ENCODE assay signal across 12 cellular contexts in the genomic region with DNA sequence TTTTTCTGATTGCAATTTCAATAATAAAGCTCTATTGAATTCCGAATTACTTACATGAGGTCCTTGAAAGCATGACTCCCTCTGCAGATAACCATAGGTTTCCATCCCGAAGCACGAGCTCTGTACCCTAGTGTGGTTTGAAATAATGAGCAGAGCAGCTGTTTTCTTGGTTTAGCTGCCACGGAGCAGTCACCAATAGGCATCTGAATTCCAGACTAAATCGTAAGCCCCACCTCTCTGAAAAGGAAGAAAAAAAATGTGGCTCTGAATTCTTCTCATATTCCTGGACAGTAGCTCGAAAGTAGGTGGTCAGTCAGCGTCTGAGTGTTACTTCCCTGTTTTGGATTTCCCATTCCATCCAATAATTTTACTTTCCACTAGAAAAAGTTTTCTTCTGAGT. TPM values are rescaled to one million over a fixed set of nuclear protein-coding genes. Genes with fewer than 3 reads are reported as not detected.
DNase-seq lines count a peak whose midpoint lies in the region; FAIRE-seq and TF ChIP-seq lines count a peak whose summit lies in the region.
"Had no signal": no experiment of that assay in that cellular context is flagged by ENCODE, and none has a peak within 500 bp of the region (broad histone marks: within the 10 kb centered on the region; RNA-seq: fewer than 3 reads in every experiment).

No MANE protein-coding gene starts in this region.

- H3K36me3 ChIP-seq in endothelial cell of umbilical vein (ENCODE audit: control insufficient read depth in 2 of 2, extremely low read depth in 1 of 2, insufficient read depth in 2 of 2, low read length in 2 of 2) = no peaks in the 10 kb centered on the region
- H3K36me3 ChIP-seq in mucosa of rectum (ENCODE audit: control insufficient read depth in 2 of 2, insufficient read depth in 2 of 2, low read length in 2 of 2) = no peaks in the 10 kb centered on the region
- H3K36me3 ChIP-seq: uterus had no signal

- intact Hi-C loops in endothelial cell of umbilical vein (cut with micrococcal nuclease) = no loop called here

- DNase-seq in CD1c-positive myeloid dendritic cell (ENCODE audit: extremely low spot score) (peak; percentile 26), NCI-H2227 (lab: John Stamatoyannopoulos, UW; ENCODE audit: unreplicated experiment) (peak; percentile 47), endothelial cell of umbilical vein (ENCODE audit: low read depth, low spot score) (peak; percentile 88), NCI-H187 treated with DMSO at 0.1 percent for 48 hours (lab: John Stamatoyannopoulos, UW) (no peak), NCI-H2081 (lab: John Stamatoyannopoulos, UW) (no peak), COLO668 (lab: John Stamatoyannopoulos, UW; ENCODE audit: unreplicated experiment) (no peak), DMS153 (lab: John Stamatoyannopoulos, UW) (no peak)
- DNase-seq: effector memory CD8-positive, alpha-beta T cell; GF-D8; uterus had no signal

- H3K27me3 ChIP-seq in endothelial cell of umbilical vein (ENCODE audit: control insufficient read depth in 2 of 2, insufficient read depth in 2 of 2, low read length in 2 of 2) = no peaks in the 10 kb centered on the region
- H3K27me3 ChIP-seq in mucosa of rectum (ENCODE audit: control insufficient read depth in 2 of 2, insufficient read depth in 2 of 2, low read length in 2 of 2) = no peaks in the 10 kb centered on the region
- H3K27me3 ChIP-seq: uterus had no signal

- no peaks in the 10 kb centered on the region for H3K9me1 ChIP-seq in endothelial cell of umbilical vein (replicated peaks; ENCODE audit: control insufficient read depth, extremely low read depth, insufficient read depth, low read length)

- H3K79me2 ChIP-seq in endothelial cell of umbilical vein (ENCODE audit: control insufficient read depth, insufficient read depth, low read length) = no peaks in the 10 kb centered on the region

- no peak for TF ChIP-seq CTCF in endothelial cell of umbilical vein (IDR thresholded peaks at IDR 0.05; ENCODE audit: extremely low read depth in 1 of 2, insufficient read depth in 1 of 2, low read depth in 1 of 2, low read length in 2 of 2)

- H3K9ac ChIP-seq in endothelial cell of umbilical vein (replicated peaks; ENCODE audit: extremely low read depth, insufficient read depth, low read length) (peak overlapping the region; percentile 51), mucosa of rectum (ENCODE audit: low read depth in 1 of 2, low read length in 2 of 2) (peak overlapping the region; percentile 49 to 64)

- H2AFZ ChIP-seq in endothelial cell of umbilical vein (ENCODE audit: low read depth, low read length) = peak overlapping the region; percentile 45

- FAIRE-seq in endothelial cell of umbilical vein (lab: Jason Lieb, UNC) = peak; percentile 96

- H4K20me1 ChIP-seq in endothelial cell of umbilical vein (replicated peaks; ENCODE audit: control insufficient read depth, extremely low read depth, insufficient read depth, low read length) = no peaks in the 10 kb centered on the region

- POLR2A ChIA-PET in endothelial cell of umbilical vein (lab: Charles Lee) = interaction anchor here (0.7 kb wide), 2 partner anchors 19 to 309 kb away, joined by 3 to 14 read pairs; partner anchors contain the start of gene GNE

- dilution Hi-C loops in endothelial cell of umbilical vein (cut with MboI; ENCODE audit: extremely low pct_ligation_motif_present, low sequenced_read_pairs) = no loop called here

- H3K27ac ChIP-seq in endothelial cell of umbilical vein (ENCODE audit: insufficient read depth, low read depth, low read length) (no peak overlapping the region), mucosa of rectum (ENCODE audit: low read depth in 2 of 2, low read length in 2 of 2) (peak overlapping the region; percentile 58 to 62)
- H3K27ac ChIP-seq: skin epidermis, uterus had no signal

- CTCF ChIA-PET in endothelial cell of umbilical vein (lab: Charles Lee) = interaction anchor here (0.6 to 1.7 kb wide), 7 partner anchors 9 to 268 kb away, joined by 3 to 9 read pairs (median 4); no protein-coding TSS in a partner anchor

- H3K4me1 ChIP-seq in endothelial cell of umbilical vein (ENCODE audit: control insufficient read depth, extremely low read depth, insufficient read depth, low read length) (peaks cover 8% of the 10 kb centered on the region), mucosa of rectum (ENCODE audit: control insufficient read depth in 2 of 2, insufficient read depth in 2 of 2, low read length in 2 of 2) (peaks cover 0 to 3% of the 10 kb centered on the region in 2 donors)
- H3K4me1 ChIP-seq: uterus had no signal

- TF ChIP-seq POLR2A in endothelial cell of umbilical vein (IDR thresholded peaks at IDR 0.05; ENCODE audit: low read depth, low read length) = no peak

- no TSS peak for BruUV-seq in endothelial cell of umbilical vein (replicated peaks; lab: Mats Ljungman, UMichigan)

- no peaks in the 10 kb centered on the region for H3K9me3 ChIP-seq in endothelial cell of umbilical vein (replicated peaks; ENCODE audit: control insufficient read depth, insufficient read depth, low read length)
- H3K9me3 ChIP-seq in mucosa of rectum (ENCODE audit: control insufficient read depth in 2 of 2, low read length in 2 of 2) = no peaks in the 10 kb centered on the region
- H3K9me3 ChIP-seq: uterus had no signal

- H3K4me3 ChIP-seq in endothelial cell of umbilical vein (replicated peaks in 1 of 3; ENCODE audit: insufficient read depth in 1 of 3, low read depth in 1 of 3, low read length in 3 of 3) (peak overlapping the region in 2 of 3 experiments; percentile 1 to 40), mucosa of rectum (ENCODE audit: low read length in 2 of 2) (peak overlapping the region; percentile 50 to 71)
- H3K4me3 ChIP-seq: skin epidermis had no signal

- H3K4me2 ChIP-seq in endothelial cell of umbilical vein (ENCODE audit: insufficient read depth, low read length) = peak overlapping the region; percentile 87

TF ChIP-seq in endothelial cell of umbilical vein, 7 proteins besides CTCF, POLR2A, EP300 and RAD21:
- TF ChIP-seq MYC (IDR thresholded peaks at IDR 0.05; ENCODE audit: low read depth, low read length) (no peak), GATA2 (IDR thresholded peaks at IDR 0.05; ENCODE audit: insufficient read depth, insufficient read length, low read depth, low read length) (no peak), JUN (IDR thresholded peaks at IDR 0.05; ENCODE audit: borderline replicate concordance, insufficient read depth, insufficient read length, low read depth) (no peak), POLR2AphosphoS5 (IDR thresholded peaks at IDR 0.05; ENCODE audit: insufficient read depth, low read depth, low read length) (no peak), FOS (IDR thresholded peaks at IDR 0.05; ENCODE audit: borderline replicate concordance, insufficient read depth, low read length) (no peak), EZH2 (IDR thresholded peaks at IDR 0.05; ENCODE audit: borderline replicate concordance, low read depth, low read length, severe bottlenecking) (no peak)
- TF ChIP-seq, protein P1, sequence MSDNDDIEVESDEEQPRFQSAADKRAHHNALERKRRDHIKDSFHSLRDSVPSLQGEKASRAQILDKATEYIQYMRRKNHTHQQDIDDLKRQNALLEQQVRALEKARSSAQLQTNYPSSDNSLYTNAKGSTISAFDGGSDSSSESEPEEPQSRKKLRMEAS (IDR thresholded peaks at IDR 0.05; ENCODE audit: insufficient read depth, insufficient read length) = no peak

RNA-seq across cellular contexts. Expression of gene GNE, which starts 18.6 kb away (rescaled TPM):
- total RNA-seq in endothelial cell of umbilical vein = 11.4 and 12.3 TPM in 2 replicates
- polyA plus RNA-seq in endothelial cell of umbilical vein = 6.6 and 8.5 TPM in 2 replicates
- polyA plus RNA-seq in endothelial cell of umbilical vein (2011; cell fraction: cytosol; rRNA removed) = 9.5 and 9.9 TPM in 2 replicates
- 9.1 and 9.3 TPM in 2 replicates for polyA plus RNA-seq in endothelial cell of umbilical vein (2011; cell fraction: nucleus; rRNA removed)
- 10.6 and 11.5 TPM in 2 replicates for polyA plus RNA-seq in endothelial cell of umbilical vein (2012)
- 29.7 and 35.8 TPM in 2 replicates for polyA minus RNA-seq in endothelial cell of umbilical vein
- 20.2 TPM for polyA minus RNA-seq in endothelial cell of umbilical vein (2011; cell fraction: cytosol; rRNA and poly(A)+ RNA removed)
- polyA minus RNA-seq in endothelial cell of umbilical vein (2011; cell fraction: nucleus; rRNA and poly(A)+ RNA removed) = 11.4 and 13.6 TPM in 2 replicates

Comparison
In these comparisons a context has a peak if more than half of its experiments do, and no peak if none do; other contexts are left out.
1. DNase-seq: peak in CD1c-positive myeloid dendritic cell (single experiment), NCI-H2227 (single experiment) and endothelial cell of umbilical vein (single experiment); none in NCI-H187 treated with DMSO at 0.1 percent for 48 hours (single experiment), NCI-H2081 (0 of 2), COLO668 (single experiment) and DMS153 (single experiment).